ENCODE assay signal across 10 cellular contexts in the genomic region with DNA sequence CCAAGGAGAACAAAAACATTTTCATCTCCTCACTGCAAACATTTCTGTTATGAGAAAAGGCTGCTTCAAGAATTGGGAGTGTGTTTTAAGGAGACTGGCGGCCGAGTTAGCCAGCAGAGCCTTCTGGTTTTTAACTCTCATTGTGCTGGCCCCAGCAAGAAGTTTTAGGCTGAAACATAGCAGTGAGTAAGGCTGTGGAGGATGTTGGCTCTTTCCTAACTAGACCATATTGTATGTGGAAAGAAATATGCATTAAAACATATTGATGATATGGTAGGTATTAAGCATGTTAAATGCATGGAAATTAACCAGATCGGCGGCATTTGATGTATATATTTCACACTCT.
DNase-seq lines count a peak whose midpoint lies in the region; ATAC-seq and TF ChIP-seq lines count a peak whose summit lies in the region.
"Had no signal": no experiment of that assay in that cellular context is flagged by ENCODE, and none has a peak within 500 bp of the region (broad histone marks: within the 10 kb centered on the region; RNA-seq: fewer than 3 reads in every experiment).

No MANE protein-coding gene starts in this region.

- TF ChIP-seq POLR2A in esophagus squamous epithelium (IDR thresholded peaks at IDR 0.05), result no peak

- H3K9me3 Mint-ChIP-seq in CD8-positive, alpha-beta memory T cell, result no peaks in the 10 kb centered on the region
- H3K9me3 Mint-ChIP-seq: effector memory CD8-positive, alpha-beta T cell; mesothelial cell of epicardium had no signal

- ATAC-seq in PC-3 (no peak), GM19397 (IDR thresholded peaks at IDR 0.05; ENCODE audit: unreplicated experiment) (no peak)

- H3K9me3 ChIP-seq in CD8-positive, alpha-beta memory T cell (ENCODE audit: low read length), result no peaks in the 10 kb centered on the region
- H3K9me3 ChIP-seq in OCI-LY3 (ENCODE audit: insufficient read depth, low read length) (no peaks in the 10 kb centered on the region), esophagus squamous epithelium (no peaks in the 10 kb centered on the region), PC-3 (ENCODE audit: low read length) (no peaks in the 10 kb centered on the region), PC-9 (ENCODE audit: insufficient read depth, low read depth) (no peaks in the 10 kb centered on the region)

- H3K4me1 Mint-ChIP-seq in CD8-positive, alpha-beta memory T cell, result peaks cover 15 to 21% (median 17%) of the 10 kb centered on the region in 3 donors

- H4K20me1 ChIP-seq in OCI-LY3 (ENCODE audit: insufficient read depth, low read length), result no peaks in the 10 kb centered on the region
- H4K20me1 ChIP-seq in PC-3 (ENCODE audit: low read length), result no peaks in the 10 kb centered on the region
- no peaks in the 10 kb centered on the region for H4K20me1 ChIP-seq in PC-9 (ENCODE audit: insufficient read depth)

- intact Hi-C loops in esophagus squamous epithelium (cut with DNase I), result no loop called here
- intact Hi-C loops in PC-3 (cut with micrococcal nuclease), result loop anchor here (2.0 to 5.0 kb wide), 3 partner anchors 434 to 788 kb away; no protein-coding TSS in a partner anchor
- intact Hi-C loops in PC-9 (cut with micrococcal nuclease; ENCODE audit: unreplicated experiment), result loop anchor here (5.0 kb wide), 2 partner anchors 708 to 783 kb away; no protein-coding TSS in a partner anchor

- no peaks in the 10 kb centered on the region for H3K36me3 ChIP-seq in CD8-positive, alpha-beta memory T cell (ENCODE audit: insufficient read depth, low read length)
- H3K36me3 ChIP-seq in OCI-LY3 (replicated peaks; ENCODE audit: low read depth, low read length) (no peaks in the 10 kb centered on the region), esophagus squamous epithelium (peaks cover 0 to 18% (median 0%) of the 10 kb centered on the region in 3 donors), rectal smooth muscle tissue (ENCODE audit: control insufficient read depth, insufficient read depth, low read length) (peaks cover 6% of the 10 kb centered on the region), PC-3 (ENCODE audit: low read depth, low read length) (no peaks in the 10 kb centered on the region), PC-9 (ENCODE audit: low read depth) (no peaks in the 10 kb centered on the region; the same call in 1 of the 2 replicates)

- BruUV-seq in PC-3 (replicated peaks; lab: Mats Ljungman, UMichigan) (no TSS peak), PC-9 (replicated peaks; lab: Mats Ljungman, UMichigan) (no TSS peak)

- H3K27ac ChIP-seq in CD8-positive, alpha-beta memory T cell (ENCODE audit: low read depth, low read length), result no peak overlapping the region
- H3K27ac ChIP-seq in OCI-LY3 (ENCODE audit: low read length) (no peak overlapping the region), esophagus squamous epithelium (peak overlapping the region in 3 of 4 donors; percentile 15 to 80 (median 78)), rectal smooth muscle tissue (ENCODE audit: low read depth, low read length) (peak overlapping the region; percentile 74), PC-3 (ENCODE audit: low read length) (no peak overlapping the region), PC-9 (no peak overlapping the region)

- H3K4me3 ChIP-seq in CD8-positive, alpha-beta memory T cell (ENCODE audit: low read length), result peak overlapping the region; percentile 39
- H3K4me3 ChIP-seq in OCI-LY3 (ENCODE audit: low read length), result peak overlapping the region; percentile 76
- peak overlapping the region in 3 of 4 donors; percentile 39 to 50 (median 42) for H3K4me3 ChIP-seq in esophagus squamous epithelium
- peak overlapping the region; percentile 46 for H3K4me3 ChIP-seq in rectal smooth muscle tissue (ENCODE audit: low read length)
- no peak overlapping the region for H3K4me3 ChIP-seq in PC-3 (ENCODE audit: low read length)
- H3K4me3 ChIP-seq in PC-9, result no peak overlapping the region

- no peaks in the 10 kb centered on the region for H3K79me2 ChIP-seq in OCI-LY3 (ENCODE audit: low read length)
- H3K79me2 ChIP-seq in PC-3 (ENCODE audit: low read length), result no peaks in the 10 kb centered on the region
- no peaks in the 10 kb centered on the region for H3K79me2 ChIP-seq in PC-9 (ENCODE audit: low read depth)

- peak overlapping the region; percentile 100 for H2AFZ ChIP-seq in OCI-LY3 (ENCODE audit: low read depth, low read length)
- no peak overlapping the region for H2AFZ ChIP-seq in PC-3 (ENCODE audit: low read length)
- no peak overlapping the region for H2AFZ ChIP-seq in PC-9

- CTCF ChIA-PET in CD8-positive, alpha-beta memory T cell (lab: Charles Lee), result interaction anchor here (0.7 to 3.2 kb wide), 19 partner anchors 8 to 235 kb away, joined by 3 to 14 read pairs (median 4); no protein-coding TSS in a partner anchor
- CTCF ChIA-PET in PC-3 (lab: Charles Lee), result no interaction called here
- CTCF ChIA-PET in PC-9 (lab: Charles Lee), result interaction anchor here (0.6 to 0.7 kb wide), 7 partner anchors 16 to 1423 kb away, joined by 3 to 6 read pairs (median 4); no protein-coding TSS in a partner anchor

- H3K36me3 Mint-ChIP-seq in CD8-positive, alpha-beta memory T cell, result peaks cover 0 to 27% (median 2%) of the 10 kb centered on the region in 3 donors

- H3K4me3 Mint-ChIP-seq in CD8-positive, alpha-beta memory T cell, result peak overlapping the region in 5 of 7 donors; percentile 26 to 90 (median 80)

- peak overlapping the region in 4 of 8 donors; percentile 37 to 64 (median 50) for H3K27ac Mint-ChIP-seq in CD8-positive, alpha-beta memory T cell

- DNase-seq in CD8-positive, alpha-beta memory T cell, result no peak
- DNase-seq in esophagus squamous epithelium (lab: John Stamatoyannopoulos, UW) (no peak), PC-3 (no peak), NCI-H226 (no peak), PC-9 (no peak)

- no peaks in the 10 kb centered on the region for H3K9me2 ChIP-seq in PC-3 (replicated peaks; ENCODE audit: low read length)
- peaks cover under 1% of the 10 kb centered on the region; the same call in 1 of the 2 replicates for H3K9me2 ChIP-seq in PC-9 (ENCODE audit: insufficient read depth)

- peak overlapping the region; percentile 83 for H3K4me2 ChIP-seq in OCI-LY3 (ENCODE audit: low read length)
- H3K4me2 ChIP-seq in PC-3 (ENCODE audit: low read length), result no peak overlapping the region
- no peak overlapping the region for H3K4me2 ChIP-seq in PC-9

- H3K9ac ChIP-seq in OCI-LY3 (ENCODE audit: low read length) (peak overlapping the region; percentile 81), rectal smooth muscle tissue (ENCODE audit: low read length) (no peak overlapping the region), PC-3 (ENCODE audit: low read length) (no peak overlapping the region)

- POLR2A ChIA-PET in CD8-positive, alpha-beta memory T cell (lab: Charles Lee), result interaction anchor here (1.2 kb wide), 1 partner anchor 9 kb away, joined by 3 read pairs; no protein-coding TSS in a partner anchor
- POLR2A ChIA-PET in PC-3 (lab: Charles Lee; ENCODE audit: unreplicated experiment) (no interaction called here), PC-9 (lab: Charles Lee; ENCODE audit: unreplicated experiment) (no interaction called here)

- no peaks in the 10 kb centered on the region for H3K27me3 ChIP-seq in CD8-positive, alpha-beta memory T cell (ENCODE audit: insufficient read depth, low read length, poor library complexity, severe bottlenecking)
- H3K27me3 ChIP-seq in OCI-LY3 (ENCODE audit: low read depth, low read length) (no peaks in the 10 kb centered on the region), esophagus squamous epithelium (no peaks in the 10 kb centered on the region), rectal smooth muscle tissue (ENCODE audit: control insufficient read depth, insufficient read depth, low read length) (no peaks in the 10 kb centered on the region), PC-3 (ENCODE audit: low read length) (no peaks in the 10 kb centered on the region), PC-9 (ENCODE audit: insufficient read depth, low read depth) (no peaks in the 10 kb centered on the region)

- H3F3A ChIP-seq in PC-3 (ENCODE audit: low read length, unreplicated experiment) (no peaks in the 10 kb centered on the region), PC-9 (ENCODE audit: insufficient read depth, low read depth) (no peaks in the 10 kb centered on the region)

- TF ChIP-seq CTCF in OCI-LY3 (IDR thresholded peaks at IDR 0.05; ENCODE audit: low read depth, low read length) (no peak), esophagus squamous epithelium (IDR thresholded peaks at IDR 0.05) (no peak), PC-3 (conservative IDR thresholded peaks at IDR 0.05; ENCODE audit: low read depth, low read length) (no peak), PC-9 (conservative IDR thresholded peaks at IDR 0.05) (no peak)

- peaks cover 7% of the 10 kb centered on the region for H3K4me1 ChIP-seq in CD8-positive, alpha-beta memory T cell (ENCODE audit: insufficient read depth, low read length)
- H3K4me1 ChIP-seq in OCI-LY3 (ENCODE audit: low read length) (peaks cover 10% of the 10 kb centered on the region), esophagus squamous epithelium (peaks cover 0 to 37% (median 8%) of the 10 kb centered on the region in 3 donors), rectal smooth muscle tissue (ENCODE audit: control insufficient read depth, insufficient read depth, low read length) (peaks cover 14% of the 10 kb centered on the region), PC-3 (ENCODE audit: insufficient read depth, low read length) (no peaks in the 10 kb centered on the region), PC-9 (replicated peaks; ENCODE audit: insufficient read depth) (no peaks in the 10 kb centered on the region; the same call in 1 of the 2 replicates)

- no peaks in the 10 kb centered on the region for H3K27me3 Mint-ChIP-seq in CD8-positive, alpha-beta memory T cell
- H3K27me3 Mint-ChIP-seq: effector memory CD8-positive, alpha-beta T cell had no signal

- 54 to 60% methylated on average over 4 of the region's 4 CpGs for WGBS in esophagus squamous epithelium, 2 donors

Comparison
In these comparisons a context has a peak if more than half of its experiments do, and no peak if none do; other contexts are left out.
1. H3K27ac ChIP-seq: peak in esophagus squamous epithelium (3 of 4) and rectal smooth muscle tissue (single experiment); none in CD8-positive, alpha-beta memory T cell (single experiment), OCI-LY3 (single experiment), PC-3 (single experiment) and PC-9 (single experiment).
2. H3K4me3 ChIP-seq: peak in CD8-positive, alpha-beta memory T cell (single experiment), OCI-LY3 (single experiment), esophagus squamous epithelium (3 of 4) and rectal smooth muscle tissue (single experiment); none in PC-3 (single experiment) and PC-9 (single experiment).